8 cellular contexts compared by ENCODE assay signal in genomic region chr3:46866720-46867549, GRCh38. TPM values are rescaled to one million over a fixed set of nuclear protein-coding genes. Genes with fewer than 3 reads are reported as not detected.
DNase-seq lines count a peak whose midpoint lies in the region; ATAC-seq and TF ChIP-seq lines count a peak whose summit lies in the region.

No MANE protein-coding gene starts in this region.

- 45% methylated on average over 14 of the region's 15 CpGs for WGBS in prostate gland

- POLR2A ChIA-PET in AG04449 (lab: Yijun Ruan, JAX), result no interaction called here

- no peak for TF ChIP-seq POLR2A in prostate gland (IDR thresholded peaks at IDR 0.05)

- H3K4me1 ChIP-seq in SJSA1 (replicated peaks), result no peaks in the 10 kb centered on the region
- H3K4me1 ChIP-seq in prostate gland (replicated peaks), result peaks cover 9% of the 10 kb centered on the region

- DNase-seq in AG04449 (ENCODE audit: low read depth, low spot score) (no peak), GM19238 (ENCODE audit: insufficient read length, low spot score) (peak; percentile 58), SJSA1 (ENCODE audit: low read depth in 1 of 2, low spot score in 2 of 2) (peak; percentile 28 to 73), head of caudate nucleus (peak; percentile 61 to 95 (median 84)), prostate gland (ENCODE audit: low spot score) (peak; percentile 42), ureter (ENCODE audit: low spot score) (peak; percentile 88)
- DNase-seq in activated naive CD4-positive, alpha-beta T cell treated with Interleukin-2 at 50 U/mL for 16 hours, result peak; percentile 83

- no peak overlapping the region for H3K4me3 ChIP-seq in AG04449 (ENCODE audit: low read depth, low read length)
- H3K4me3 ChIP-seq in SJSA1, result no peak overlapping the region
- H3K4me3 ChIP-seq in prostate gland, result no peak overlapping the region

- H3K9me3 ChIP-seq in SJSA1 (replicated peaks) (no peaks in the 10 kb centered on the region), prostate gland (no peaks in the 10 kb centered on the region)

- H3K27me3 ChIP-seq in SJSA1 (replicated peaks) (no peaks in the 10 kb centered on the region), prostate gland (replicated peaks; ENCODE audit: insufficient read depth) (no peaks in the 10 kb centered on the region)

- intact Hi-C loops in head of caudate nucleus (cut with DNase I), result loop anchor here (2.0 to 10.0 kb wide), 2 partner anchors 42 to 162 kb away; partner anchors contain the start of gene TMIE
- intact Hi-C loops in prostate gland (cut with DNase I), result loop anchor here (2.0 to 10.0 kb wide), 4 partner anchors 28 to 162 kb away; partner anchors contain the start of gene TMIE

- TF ChIP-seq CTCF in AG04449 (IDR thresholded peaks at IDR 0.05; ENCODE audit: insufficient read depth, low read length, missing control alignments) (peak; percentile 91), prostate gland (IDR thresholded peaks at IDR 0.05) (peak; percentile 76 to 82 (median 79))

- no peak overlapping the region for H3K27ac ChIP-seq in SJSA1
- H3K27ac ChIP-seq in prostate gland, result peak overlapping the region in 1 of 2 donors; percentile 42

- CTCF ChIA-PET in AG04449 (lab: Yijun Ruan, JAX), result interaction anchor here (0.6 to 4.7 kb wide), 38 partner anchors 9 to 922 kb away, joined by 3 to 110 read pairs (median 4); partner anchors contain the start of gene PTH1R

- no peak for ATAC-seq in HG03280 (IDR thresholded peaks at IDR 0.05; ENCODE audit: unreplicated experiment)

- H3K36me3 ChIP-seq in SJSA1 (no peaks in the 10 kb centered on the region), prostate gland (no peaks in the 10 kb centered on the region)

RNA-seq across cellular contexts. Expression of gene MYL3, which starts 3.7 kb away (rescaled TPM):
- not detected in 2 replicates for total RNA-seq in SJSA1 (2014; rRNA removed; shearing (Covaris generic))
- total RNA-seq in prostate gland (1 to 10 TPM in 1 of 2 donors, not detected in 1; 1.9 TPM), ureter (4.6 TPM)

RNA-seq across cellular contexts. Expression of gene PTH1R, which starts 10.6 kb away (rescaled TPM):
- not detected in 2 replicates for total RNA-seq in SJSA1 (2014; rRNA removed; shearing (Covaris generic))
- total RNA-seq in prostate gland (10 to 100 TPM in 1 of 2 donors, 1 to 10 TPM in 1; 1.3 to 10.8 TPM), ureter (12.9 TPM)
